ENCODE assay signal across 10 cellular contexts in genomic region chrX:34656467-34656841, GRCh38. TPM values are rescaled to one million over a fixed set of nuclear protein-coding genes. Genes with fewer than 3 reads are reported as not detected.
DNase-seq lines count a peak whose midpoint lies in the region; ATAC-seq and TF ChIP-seq lines count a peak whose summit lies in the region.
"Had no signal": no experiment of that assay in that cellular context is flagged by ENCODE, and none has a peak within 500 bp of the region (broad histone marks: within the 10 kb centered on the region; RNA-seq: fewer than 3 reads in every experiment).

No MANE protein-coding gene starts in this region.

- H3K27me3 Mint-ChIP-seq in activated T-helper 17 cell treated with anti-CD3 and anti-CD28 coated beads, Interleukin-2, amount 50 U/mL, for 72 hours: peaks cover 17% of the 10 kb centered on the region

- H3K27me3 ChIP-seq in psoas muscle (ENCODE audit: insufficient read depth in 3 of 3, low read length in 2 of 3) (no peaks in the 10 kb centered on the region), Karpas-422 (ENCODE audit: low read length) (no peaks in the 10 kb centered on the region)

- no peaks in the 10 kb centered on the region for H3K9me2 ChIP-seq in Karpas-422 (replicated peaks; ENCODE audit: insufficient read depth, low read length)
- no peaks in the 10 kb centered on the region for H3K9me2 ChIP-seq in OCI-LY7 (ENCODE audit: insufficient read depth, low read length)

- H2AFZ ChIP-seq in Karpas-422 (ENCODE audit: low read length) (no peak overlapping the region), OCI-LY7 (ENCODE audit: low read length) (no peak overlapping the region)

- H3K4me3 ChIP-seq in psoas muscle: peak overlapping the region; percentile 64
- H3K4me3 ChIP-seq in Karpas-422 (ENCODE audit: low read length): no peak overlapping the region
- no peak overlapping the region for H3K4me3 ChIP-seq in OCI-LY7 (ENCODE audit: low read depth, low read length, poor library complexity, severe bottlenecking)

- DNase-seq in ELR (ENCODE audit: low read depth): peak; percentile 10
- DNase-seq in left cardiac atrium: peak; percentile 22
- DNase-seq in psoas muscle: peak in 1 of 2 donors; percentile 17
- DNase-seq in Karpas-422: no peak
- no peak for DNase-seq in OCI-LY7 (ENCODE audit: low spot score)
- DNase-seq: activated T-cell treated with anti-CD3 and anti-CD28 coated beads for 4 hours, naive B cell had no signal

- no peaks in the 10 kb centered on the region for H3K4me1 Mint-ChIP-seq in activated T-helper 17 cell treated with anti-CD3 and anti-CD28 coated beads, Interleukin-2, amount 50 U/mL, for 72 hours

- peaks cover 5% of the 10 kb centered on the region for H3K36me3 Mint-ChIP-seq in activated T-helper 17 cell treated with anti-CD3 and anti-CD28 coated beads, Interleukin-2, amount 50 U/mL, for 72 hours (ENCODE audit: low read depth)

- 1 to 16% (median 4%) methylated on average over 9 to 27 of the region's 27 CpGs for WGBS in psoas muscle, 3 donors

- ATAC-seq in activated T-helper 17 cell treated with anti-CD3 and anti-CD28 coated beads, Interleukin-2, amount 50 U/mL, for 72 hours (replicated peaks): no peak
- ATAC-seq in left cardiac atrium: peak; percentile 12
- peak in 3 of 4 donors; percentile 32 to 41 (median 35) for ATAC-seq in psoas muscle
- ATAC-seq in HG03196 (IDR thresholded peaks at IDR 0.05; ENCODE audit: unreplicated experiment): no peak
- ATAC-seq in HG03439 (IDR thresholded peaks at IDR 0.05; ENCODE audit: unreplicated experiment): no peak

- CTCF ChIA-PET in OCI-LY7 (lab: Charles Lee; ENCODE audit: unreplicated experiment): no interaction called here

- intact Hi-C loops in left cardiac atrium (cut with DNase I): no loop called here
- intact Hi-C loops in psoas muscle (cut with DNase I): loop anchor here in 1 of 2 donors (10.0 kb wide), 1 partner anchor 208 kb away; no protein-coding TSS in a partner anchor
- intact Hi-C loops in OCI-LY7 (cut with micrococcal nuclease; ENCODE audit: unreplicated experiment): no loop called here

- TF ChIP-seq CTCF in psoas muscle (IDR thresholded peaks at IDR 0.05) (no peak), OCI-LY7 (conservative IDR thresholded peaks at IDR 0.05; ENCODE audit: low read length) (no peak)

- H3K4me2 ChIP-seq in Karpas-422 (ENCODE audit: low read depth, low read length, poor library complexity, severe bottlenecking) (no peak overlapping the region), OCI-LY7 (ENCODE audit: low read length) (no peak overlapping the region)

- POLR2A ChIA-PET in OCI-LY7 (lab: Charles Lee): no interaction called here

- peaks cover 3% of the 10 kb centered on the region for H3K9me3 Mint-ChIP-seq in activated T-helper 17 cell treated with anti-CD3 and anti-CD28 coated beads, Interleukin-2, amount 50 U/mL, for 72 hours

- H3K9me3 ChIP-seq in psoas muscle: no peaks in the 10 kb centered on the region
- H3K9me3 ChIP-seq in Karpas-422 (ENCODE audit: low read length): peaks cover 7% of the 10 kb centered on the region
- no peaks in the 10 kb centered on the region for H3K9me3 ChIP-seq in OCI-LY7 (ENCODE audit: low read length)

- H3K9ac ChIP-seq in Karpas-422 (ENCODE audit: low read length): no peak overlapping the region

- H3K79me2 ChIP-seq in Karpas-422 (ENCODE audit: low read length) (no peaks in the 10 kb centered on the region), OCI-LY7 (ENCODE audit: insufficient read depth, low read depth, low read length) (no peaks in the 10 kb centered on the region)

- H3K4me1 ChIP-seq in psoas muscle (peaks cover 9% of the 10 kb centered on the region), Karpas-422 (ENCODE audit: low read length) (no peaks in the 10 kb centered on the region), OCI-LY7 (ENCODE audit: insufficient read depth, low read length, poor library complexity, severe bottlenecking) (no peaks in the 10 kb centered on the region)

- H3K27ac Mint-ChIP-seq in activated T-helper 17 cell treated with anti-CD3 and anti-CD28 coated beads, Interleukin-2, amount 50 U/mL, for 72 hours: no peak overlapping the region
- H3K27ac Mint-ChIP-seq: naive B cell had no signal

- H3K27ac ChIP-seq in psoas muscle (peak overlapping the region; percentile 82), Karpas-422 (ENCODE audit: low read length) (no peak overlapping the region), OCI-LY7 (ENCODE audit: low read depth, low read length, poor library complexity, severe bottlenecking) (no peak overlapping the region)

- no peaks in the 10 kb centered on the region for H3K36me3 ChIP-seq in psoas muscle (ENCODE audit: insufficient read depth in 1 of 2, low read depth in 1 of 2)
- no peaks in the 10 kb centered on the region for H3K36me3 ChIP-seq in Karpas-422 (ENCODE audit: insufficient read depth, low read length)
- H3K36me3 ChIP-seq in OCI-LY7 (ENCODE audit: insufficient read depth, low read length): no peaks in the 10 kb centered on the region

- no TSS peak for BruUV-seq in OCI-LY7 (replicated peaks; lab: Mats Ljungman, UMichigan)

- H3K4me3 Mint-ChIP-seq in activated T-helper 17 cell treated with anti-CD3 and anti-CD28 coated beads, Interleukin-2, amount 50 U/mL, for 72 hours: peak overlapping the region; percentile 33

- H4K20me1 ChIP-seq in Karpas-422 (ENCODE audit: insufficient read depth, low read depth, low read length) (no peaks in the 10 kb centered on the region), OCI-LY7 (ENCODE audit: insufficient read depth, low read length) (no peaks in the 10 kb centered on the region)

RNA-seq across cellular contexts. Expression of gene TMEM47, which starts 0.6 kb away (rescaled TPM):
- not detected for total RNA-seq in activated T-helper 17 cell treated with anti-CD3 and anti-CD28 coated beads, Interleukin-2, amount 50 U/mL, for 72 hours
- 10 to 100 TPM; 28.3 to 33.3 TPM for total RNA-seq in left cardiac atrium
- total RNA-seq in psoas muscle: 10 to 100 TPM; 17.3 to 34.3 (median 28.5) TPM
- polyA plus RNA-seq in psoas muscle: 10 to 100 TPM in 2 of 3 donors, 1 to 10 TPM in 1; 8.9 to 21.9 (median 11.0) TPM
- total RNA-seq in Karpas-422 (2014; rRNA removed; shearing (Covaris generic); ENCODE audit: low replicate concordance): not detected in 2 replicates
- total RNA-seq in OCI-LY7 (2014; rRNA removed; shearing (Covaris generic)): not detected in 2 replicates
- total RNA-seq in OCI-LY7 (2022): not detected in 2 replicates

Comparison
In these comparisons a context has a peak if more than half of its experiments do, and no peak if none do; other contexts are left out.
1. DNase-seq: peak in ELR (single experiment) and left cardiac atrium (single experiment); none in Karpas-422 (single experiment) and OCI-LY7 (single experiment).
2. ATAC-seq: peak in left cardiac atrium (2 of 2) and psoas muscle (3 of 4); none in activated T-helper 17 cell treated with anti-CD3 and anti-CD28 coated beads, Interleukin-2, amount 50 U/mL, for 72 hours (single experiment), HG03196 (single experiment) and HG03439 (single experiment).
3. RNA of gene TMEM47, which starts 0.6 kb away (total RNA-seq): 28.3 to 33.3 TPM in left cardiac atrium and 17.3 to 34.3 TPM in psoas muscle; not detected in activated T-helper 17 cell treated with anti-CD3 and anti-CD28 coated beads, Interleukin-2, amount 50 U/mL, for 72 hours, not detected in Karpas-422 and not detected in OCI-LY7; every median in the first group is over 10 times any median in the second.